Comparison of ENCODE assay signal across 8 cellular contexts in the genomic region with DNA sequence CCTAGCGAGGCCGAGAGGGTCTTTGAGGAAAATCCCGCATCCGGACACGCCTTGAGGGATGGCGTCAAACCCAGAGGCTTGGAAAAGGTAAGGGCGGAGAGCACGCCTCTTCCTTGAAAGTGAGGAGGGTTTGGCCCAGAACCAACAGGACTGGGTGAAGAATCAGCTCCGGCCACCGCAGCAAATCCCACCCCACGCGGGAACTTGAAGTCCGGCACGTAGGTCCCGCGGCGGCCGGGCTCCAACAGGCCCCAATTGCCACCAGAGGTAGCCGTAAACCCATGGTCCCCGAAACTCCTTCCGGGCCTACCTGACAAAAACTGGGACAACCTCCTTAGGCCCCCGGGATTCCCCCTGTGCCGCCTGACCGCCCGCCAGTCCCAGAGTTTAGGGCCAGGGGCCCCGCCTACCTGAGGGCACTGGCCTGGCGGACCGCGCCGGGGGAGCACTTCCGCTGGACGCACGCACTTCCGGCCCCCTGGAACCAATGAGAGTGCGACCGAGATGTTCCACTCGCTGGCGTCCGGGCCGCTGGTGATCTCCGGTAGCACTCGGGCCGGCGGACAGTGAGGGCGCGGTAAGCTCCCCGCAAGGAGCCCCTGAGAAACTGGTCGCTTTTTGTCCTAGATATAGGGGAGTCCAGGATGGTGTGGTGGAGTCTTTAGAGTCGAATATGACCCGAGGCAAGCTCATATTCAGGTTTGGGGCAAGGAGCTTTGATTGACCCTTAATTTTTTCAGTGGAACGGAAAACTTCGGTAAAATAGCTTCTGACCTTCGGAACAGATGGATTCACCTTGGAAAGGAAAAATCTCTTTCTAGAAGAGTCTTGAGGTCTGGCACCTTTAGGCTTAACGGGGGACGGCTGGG. TPM values are rescaled to one million over a fixed set of nuclear protein-coding genes. Genes with fewer than 3 reads are reported as not detected.
DNase-seq lines count a peak whose midpoint lies in the region; ATAC-seq and TF ChIP-seq lines count a peak whose summit lies in the region.

A gene (minus strand): TSS at position 453 of the 869 bp plus-strand sequence. CDS start 6,772 bp downstream, outside the sequence.
A gene (plus strand): TSS at position 537 of the 869 bp plus-strand sequence. CDS start 28,599 bp downstream, outside the sequence.

- H3F3A ChIP-seq in SU-DHL-6 (ENCODE audit: insufficient read depth): peaks cover 8% of the 10 kb centered on the region

- H3K9me3 ChIP-seq in SU-DHL-6 (ENCODE audit: insufficient read depth, low read length) (no peaks in the 10 kb centered on the region), parathyroid adenoma (ENCODE audit: control insufficient read depth, low read length) (no peaks in the 10 kb centered on the region), tibial artery (no peaks in the 10 kb centered on the region)

- no peaks in the 10 kb centered on the region for H4K20me1 ChIP-seq in SU-DHL-6 (ENCODE audit: low read depth, low read length)

- peak within 1 kb of the TSS; percentile 95 for H3K9ac ChIP-seq in SU-DHL-6 (ENCODE audit: low read length)
- peak within 1 kb of the TSS; percentile 24 for H3K9ac ChIP-seq in parathyroid adenoma

- TF ChIP-seq POLR2A in GM10847 (IDR thresholded peaks at IDR 0.05; ENCODE audit: extremely low read depth, insufficient read length): peak; percentile 92

- peak; percentile 84 for DNase-seq in NCI-H1105 (lab: John Stamatoyannopoulos, UW)
- peak; percentile 79 for DNase-seq in activated naive CD8-positive, alpha-beta T cell treated with anti-CD3 and anti-CD28 coated beads, Interleukin-2, amount 50 U/mL, for 16 hours (ENCODE audit: low read depth, low spot score)
- peak; percentile 97 for DNase-seq in cardiac septum (ENCODE audit: low spot score)
- peak; percentile 89 to 95 for DNase-seq in tibial artery

- H3K27ac ChIP-seq in SU-DHL-6 (ENCODE audit: low read depth, low read length) (peak within 1 kb of the TSS; percentile 73), parathyroid adenoma (peak within 1 kb of the TSS; percentile 65), tibial artery (peak within 1 kb of the TSS; percentile 76 to 83)

- H3K4me3 ChIP-seq in SU-DHL-6 (ENCODE audit: insufficient read depth, low read length, poor library complexity, severe bottlenecking) (peak within 1 kb of the TSS; percentile 98), parathyroid adenoma (ENCODE audit: low read depth, low read length) (peak within 1 kb of the TSS; percentile 86), tibial artery (peak within 1 kb of the TSS; percentile 66 to 81)

- H3K4me1 ChIP-seq in parathyroid adenoma (no peaks in the 10 kb centered on the region), tibial artery (peaks cover 0 to 24% (median 16%) of the 10 kb centered on the region in 4 donors)

- peak; percentile 94 for ATAC-seq in HG02642 (IDR thresholded peaks at IDR 0.05; ENCODE audit: poor library complexity, unreplicated experiment)

- TF ChIP-seq CTCF in SU-DHL-6 (IDR thresholded peaks at IDR 0.05; ENCODE audit: insufficient read depth, low read length, poor library complexity, severe bottlenecking): no peak
- no peak for TF ChIP-seq CTCF in parathyroid adenoma (IDR thresholded peaks at IDR 0.05)
- peak in 1 of 2 experiments; percentile 4 for TF ChIP-seq CTCF in tibial artery (IDR thresholded peaks at IDR 0.05)

- H3K79me2 ChIP-seq in SU-DHL-6 (ENCODE audit: insufficient read depth, low read length): peaks cover 12% of the 10 kb centered on the region
- H3K79me2 ChIP-seq in parathyroid adenoma: no peaks in the 10 kb centered on the region

- H3K36me3 ChIP-seq in SU-DHL-6 (ENCODE audit: low read length) (peaks cover 3% of the 10 kb centered on the region; the same call in 1 of the 2 replicates), parathyroid adenoma (ENCODE audit: control insufficient read depth, insufficient read depth, low read length) (no peaks in the 10 kb centered on the region), tibial artery (peaks cover 0 to 19% (median 0%) of the 10 kb centered on the region in 3 donors)

- H3K4me2 ChIP-seq in SU-DHL-6 (ENCODE audit: low read depth, low read length, poor library complexity, severe bottlenecking) (peak within 1 kb of the TSS; percentile 93), parathyroid adenoma (ENCODE audit: low read length) (peak within 1 kb of the TSS; percentile 87)

- peak within 1 kb of the TSS; percentile 90 for H2AFZ ChIP-seq in SU-DHL-6 (ENCODE audit: low read depth, low read length, severe bottlenecking)
- peak within 1 kb of the TSS; percentile 75 for H2AFZ ChIP-seq in parathyroid adenoma

- no peaks in the 10 kb centered on the region for H3K9me2 ChIP-seq in SU-DHL-6 (replicated peaks; ENCODE audit: insufficient read depth, low read length)

- intact Hi-C loops in cardiac septum (cut with DNase I): loop anchor here (2.0 to 10.0 kb wide), 5 partner anchors 32 to 482 kb away; a partner anchor contains a TSS
- intact Hi-C loops in tibial artery (cut with DNase I; ENCODE audit: low total_unique reads): loop anchor here (5.0 to 10.0 kb wide), 4 partner anchors 66 to 392 kb away; a partner anchor contains a TSS

- H3K27me3 ChIP-seq in SU-DHL-6 (ENCODE audit: low read length): no peaks in the 10 kb centered on the region
- no peaks in the 10 kb centered on the region for H3K27me3 ChIP-seq in parathyroid adenoma (ENCODE audit: control insufficient read depth, insufficient read depth, low read length)
- H3K27me3 ChIP-seq in tibial artery: no peaks in the 10 kb centered on the region

RNA-seq across cellular contexts. Expression of the first gene that starts in this region (rescaled TPM):
- total RNA-seq in cardiac septum: 29.7 TPM

RNA-seq across cellular contexts. Expression of the second gene that starts in this region (rescaled TPM):
- 18.5 TPM for total RNA-seq in cardiac septum

Comparison
In these comparisons a context has a peak if more than half of its experiments do, and no peak if none do; other contexts are left out.
1. Peak in every context shown above with its lines: DNase-seq, ATAC-seq, H3K4me3 ChIP-seq and H3K27ac ChIP-seq.